Comparison of ENCODE assay signal across 8 cellular contexts in the genomic region with DNA sequence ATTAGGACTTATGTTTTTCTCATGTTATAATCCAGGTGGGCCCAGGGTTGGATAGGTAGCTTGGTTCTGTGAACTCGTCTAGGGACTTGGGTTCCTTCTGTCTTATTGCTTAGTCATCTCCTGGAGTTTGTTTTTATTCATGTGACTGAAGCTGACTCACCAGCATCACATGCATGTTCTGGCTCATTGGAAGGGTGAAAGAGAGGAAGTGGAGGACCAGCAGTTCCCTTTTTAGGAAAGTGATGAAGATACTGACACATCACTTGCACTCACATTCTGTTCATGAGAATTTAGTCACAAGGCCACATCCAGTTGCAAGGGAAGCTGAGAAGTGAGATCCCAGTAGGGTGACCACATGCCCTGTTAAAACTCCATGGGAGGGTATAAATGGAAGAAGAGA.
DNase-seq lines count a peak whose midpoint lies in the region; ATAC-seq, FAIRE-seq and TF ChIP-seq lines count a peak whose summit lies in the region.
"Not testable (repeated sequence)": the region's sequence is repeated elsewhere in the genome, so short reads cannot be mapped to it uniquely, and the experiment has no call there.

No MANE protein-coding gene starts in this region.

- H3K27me3 ChIP-seq in HCT116 (ENCODE audit: insufficient read depth, low read length); astrocyte (ENCODE audit: insufficient read depth, low read length); upper lobe of right lung: not testable (repeated sequence)

- TF ChIP-seq RAD21 in HCT116 (IDR thresholded peaks at IDR 0.05; ENCODE audit: low read depth), result not testable (repeated sequence)

- H4K20me1 ChIP-seq in HCT116 (ENCODE audit: insufficient read depth); astrocyte (ENCODE audit: insufficient read depth, low read length): not testable (repeated sequence)

- POLR2A ChIA-PET in HCT116 (lab: Charles Lee), result not testable (repeated sequence)

- not testable (repeated sequence) for H3K27ac Mint-ChIP-seq in astrocyte (ENCODE audit: unreplicated experiment); natural killer cell treated with Interleukin-12 subunit alpha and Interleukin-12 subunit beta and Interleukin-15 and Interleukin-18, amount 100 ng/mL, for 72 hours

- H3K4me3 Mint-ChIP-seq in astrocyte (ENCODE audit: unreplicated experiment); natural killer cell treated with Interleukin-12 subunit alpha and Interleukin-12 subunit beta and Interleukin-15 and Interleukin-18, amount 100 ng/mL, for 72 hours: not testable (repeated sequence)

- not testable (repeated sequence) for H2AFZ ChIP-seq in HCT116 (ENCODE audit: low read depth, low read length, poor library complexity, severe bottlenecking); astrocyte (ENCODE audit: low read depth, low read length)

- intact Hi-C loops in HCT116 (cut with micrococcal nuclease); left cardiac atrium (cut with DNase I); upper lobe of right lung (cut with DNase I): not testable (repeated sequence)

- not testable (repeated sequence) for H3K9ac ChIP-seq in HCT116 (ENCODE audit: low read length); astrocyte (ENCODE audit: low read length)

- H3K27me3 Mint-ChIP-seq in astrocyte (ENCODE audit: low read depth, unreplicated experiment); natural killer cell treated with Interleukin-12 subunit alpha and Interleukin-12 subunit beta and Interleukin-15 and Interleukin-18, amount 100 ng/mL, for 72 hours: not testable (repeated sequence)

- DNase-seq in HCT116 (ENCODE audit: low read depth, low spot score); astrocyte (ENCODE audit: low read depth); left cardiac atrium; natural killer cell treated with Interleukin-12 subunit alpha and Interleukin-12 subunit beta and Interleukin-15 and Interleukin-18, amount 100 ng/mL, for 72 hours (ENCODE audit: low spot score); upper lobe of right lung: not testable (repeated sequence)

- RAD21 ChIA-PET in HCT116 (lab: Charles Lee; ENCODE audit: low non-redundant PET in 1 of 2, low total read pairs in 2 of 2, uncharacterized antibody in 2 of 2, unreplicated experiment in 2 of 2), result not testable (repeated sequence)

- H3K9me3 ChIP-seq in HCT116 (ENCODE audit: control insufficient read depth in 1 of 2, insufficient read depth in 1 of 2, low read depth in 1 of 2, low read length in 2 of 2); astrocyte (ENCODE audit: insufficient read depth, low read depth, low read length); upper lobe of right lung: not testable (repeated sequence)

- not testable (repeated sequence) for H3K36me3 Mint-ChIP-seq in astrocyte (ENCODE audit: low read depth, unreplicated experiment); natural killer cell treated with Interleukin-12 subunit alpha and Interleukin-12 subunit beta and Interleukin-15 and Interleukin-18, amount 100 ng/mL, for 72 hours

- ATAC-seq in GM18511 (IDR thresholded peaks at IDR 0.05; ENCODE audit: unreplicated experiment) (peak; percentile 62), HCT116 (peak; percentile 78), HG03378 (IDR thresholded peaks at IDR 0.05; ENCODE audit: unreplicated experiment) (peak; percentile 55), SK-N-SH treated with all-trans-retinoic acid at 6 μM for 48 hours (peak; percentile 75), left cardiac atrium (peak; percentile 67 to 85), upper lobe of right lung (peak; percentile 92)
- ATAC-seq in natural killer cell treated with Interleukin-12 subunit alpha and Interleukin-12 subunit beta and Interleukin-15 and Interleukin-18, amount 100 ng/mL, for 72 hours, result peak; percentile 69 to 87

- CTCF ChIA-PET in HCT116 (lab: Charles Lee), result not testable (repeated sequence)

- peak; percentile 89 for FAIRE-seq in astrocyte (lab: Jason Lieb, UNC)

- not testable (repeated sequence) for H3K4me1 Mint-ChIP-seq in astrocyte (ENCODE audit: low read depth, unreplicated experiment); natural killer cell treated with Interleukin-12 subunit alpha and Interleukin-12 subunit beta and Interleukin-15 and Interleukin-18, amount 100 ng/mL, for 72 hours (ENCODE audit: low read depth in 2 of 2)

- not testable (repeated sequence) for TF ChIP-seq CTCF in HCT116 (IDR thresholded peaks at IDR 0.05 in 2 of 3, conservative IDR thresholded peaks at IDR 0.05 in 1 of 3; ENCODE audit: borderline replicate concordance in 1 of 3, insufficient read depth in 1 of 3, low read depth in 2 of 3, low read length in 2 of 3); astrocyte (IDR thresholded peaks at IDR 0.05; ENCODE audit: insufficient read depth, low read depth, low read length); upper lobe of right lung (IDR thresholded peaks at IDR 0.05)

- TF ChIP-seq POLR2A in HCT116 (IDR thresholded peaks at IDR 0.05; ENCODE audit: borderline replicate concordance, extremely low read depth, insufficient read depth, insufficient read length), result not testable (repeated sequence)

- H3K9me3 Mint-ChIP-seq in astrocyte (ENCODE audit: unreplicated experiment); natural killer cell treated with Interleukin-12 subunit alpha and Interleukin-12 subunit beta and Interleukin-15 and Interleukin-18, amount 100 ng/mL, for 72 hours: not testable (repeated sequence)

- H3K27ac ChIP-seq in HCT116 (ENCODE audit: low read depth, low read length); astrocyte (ENCODE audit: low read depth, low read length); upper lobe of right lung: not testable (repeated sequence)

- H3K4me1 ChIP-seq in HCT116 (ENCODE audit: control insufficient read depth in 1 of 2, insufficient read depth in 2 of 2, low read length in 2 of 2); astrocyte (ENCODE audit: insufficient read depth, low read length); upper lobe of right lung: not testable (repeated sequence)

- H3K4me2 ChIP-seq in HCT116 (ENCODE audit: low read length); astrocyte (ENCODE audit: low read length): not testable (repeated sequence)

- H3K79me2 ChIP-seq in HCT116 (ENCODE audit: insufficient read depth, low read length); astrocyte (ENCODE audit: insufficient read depth, low read length): not testable (repeated sequence)

- not testable (repeated sequence) for H3K9me2 ChIP-seq in HCT116 (ENCODE audit: insufficient read depth)

- not testable (repeated sequence) for H3K36me3 ChIP-seq in HCT116 (ENCODE audit: control insufficient read depth in 1 of 2, insufficient read depth in 2 of 2, low read length in 2 of 2); astrocyte (ENCODE audit: insufficient read depth, low read length); upper lobe of right lung

- not testable (repeated sequence) for BruUV-seq in HCT116 (replicated peaks; lab: Mats Ljungman, UMichigan)

- H3K4me3 ChIP-seq in HCT116 (replicated peaks in 1 of 2; ENCODE audit: low read depth in 1 of 2, low read length in 2 of 2); astrocyte (ENCODE audit: insufficient read depth, low read depth, low read length); upper lobe of right lung: not testable (repeated sequence)
